27 cellular contexts compared by ENCODE assay signal in the genomic region with DNA sequence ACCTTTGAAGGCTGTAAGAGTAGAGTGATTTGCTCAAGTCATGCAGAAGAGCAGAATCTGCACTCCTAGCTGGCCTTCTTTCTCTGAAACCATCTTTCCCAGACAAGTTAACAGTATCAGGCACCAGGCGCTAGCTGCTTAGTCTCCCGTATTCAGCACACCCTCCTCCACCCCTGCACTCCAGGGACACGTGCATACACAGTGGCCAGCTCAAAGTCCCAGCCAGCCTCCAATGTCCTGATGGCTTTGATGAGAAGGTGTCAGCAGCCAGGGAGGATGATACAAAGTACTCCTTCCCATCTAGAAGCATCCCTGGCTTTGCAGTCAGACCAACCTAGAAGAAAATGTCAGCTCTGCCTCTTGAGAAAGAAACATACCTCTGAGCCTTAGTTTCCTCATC.
DNase-seq lines count a peak whose midpoint lies in the region; ATAC-seq, FAIRE-seq and TF ChIP-seq lines count a peak whose summit lies in the region.
"Had no signal": no experiment of that assay in that cellular context is flagged by ENCODE, and none has a peak within 500 bp of the region (broad histone marks: within the 10 kb centered on the region; RNA-seq: fewer than 3 reads in every experiment).

No MANE protein-coding gene starts in this region.

- FAIRE-seq in bronchial epithelial cell (lab: Jason Lieb, UNC) (peak; percentile 72), HepG2 (lab: Jason Lieb, UNC) (no peak)
- FAIRE-seq: A549, D721Med, GM12878, GM19239, H54 had no signal

- H3K9me3 Mint-ChIP-seq in neural crest cell, result no peaks in the 10 kb centered on the region
- H3K9me3 Mint-ChIP-seq: CD4-positive, alpha-beta T cell; CD8-positive, alpha-beta memory T cell had no signal

- no peak overlapping the region for H2AK5ac ChIP-seq in IMR-90 (ENCODE audit: low read depth, low read length)

- H3K79me1 ChIP-seq in IMR-90 (ENCODE audit: low read depth in 1 of 2, low read length in 2 of 2), result no peaks in the 10 kb centered on the region

- WGBS in IMR-90 (ENCODE audit: extremely low coverage in 2 of 2, insufficient read length in 1 of 2), 2 experiments, result 10% methylated on average over 2 of the region's 3 CpGs; no CpG with 5 or more reads in 1 of the 2 experiments
- 0% methylated on average over 3 of the region's 3 CpGs for WGBS in HepG2 (ENCODE audit: low lambda C conversion rate)

- H2BK15ac ChIP-seq in IMR-90 (ENCODE audit: low read depth, low read length), result no peak overlapping the region

- H4K20me1 ChIP-seq in IMR-90 (ENCODE audit: insufficient read depth, low read length) (no peaks in the 10 kb centered on the region), HepG2 (ENCODE audit: insufficient read depth, low read length) (no peaks in the 10 kb centered on the region)
- H4K20me1 ChIP-seq: BLaER1 treated with 17β-estradiol and CSF1 and Interleukin-3, amounts not matched to agents 10 nM and 100 nM had no signal

- no peak overlapping the region for H4K91ac ChIP-seq in IMR-90 (ENCODE audit: insufficient read depth, low read depth, low read length)

- TF ChIP-seq RAD21 in IMR-90 (IDR thresholded peaks at IDR 0.05; ENCODE audit: low read length), result no peak
- TF ChIP-seq RAD21 in HepG2 (CRISPR knock-in tag; IDR thresholded peaks at IDR 0.05), result no peak

- H4K5ac ChIP-seq in IMR-90 (ENCODE audit: low read depth, low read length), result no peak overlapping the region

- no peak overlapping the region for H3K9ac ChIP-seq in IMR-90 (ENCODE audit: low read depth, low read length)
- H3K9ac ChIP-seq in HepG2 (ENCODE audit: insufficient read depth, low read depth, low read length), result no peak overlapping the region
- H3K9ac ChIP-seq: BLaER1 treated with 17β-estradiol and CSF1 and Interleukin-3, amounts not matched to agents 10 nM and 100 nM had no signal

- no peak for ATAC-seq in IMR-90 (ENCODE audit: low read depth)
- ATAC-seq in HepG2, result peak; percentile 79
- ATAC-seq in GM21390 (IDR thresholded peaks at IDR 0.05; ENCODE audit: unreplicated experiment), result no peak
- ATAC-seq in GM21576 (IDR thresholded peaks at IDR 0.05; ENCODE audit: unreplicated experiment), result no peak
- ATAC-seq: A549, GM12878 had no signal

- no peak overlapping the region for H3K18ac ChIP-seq in IMR-90 (ENCODE audit: low read depth, low read length)

- H3K14ac ChIP-seq in IMR-90 (replicated peaks; ENCODE audit: low read depth, low read length), result no peak overlapping the region

- H2AK9ac ChIP-seq in IMR-90 (replicated peaks; ENCODE audit: low read depth, low read length, poor library complexity), result peak overlapping the region; percentile 48

- H3K27ac Mint-ChIP-seq in neural crest cell (ENCODE audit: unreplicated experiment), result peak overlapping the region; percentile 36
- H3K27ac Mint-ChIP-seq: CD14-positive monocyte; CD4-positive, alpha-beta T cell; HFFc6 had no signal

- H2BK20ac ChIP-seq in IMR-90 (ENCODE audit: low read depth, low read length), result no peak overlapping the region

- no peak overlapping the region for H2BK5ac ChIP-seq in IMR-90 (ENCODE audit: low read depth, low read length, poor library complexity, severe bottlenecking)

- TF ChIP-seq POLR2A in IMR-90 (IDR thresholded peaks at IDR 0.05; ENCODE audit: low read depth, low read length) (no peak), HepG2 (IDR thresholded peaks at IDR 0.05; ENCODE audit: insufficient read depth in 1 of 2, low read depth in 2 of 2, low read length in 2 of 2) (no peak)

- H3K27ac ChIP-seq in IMR-90 (ENCODE audit: insufficient read depth, low read length) (no peak overlapping the region), HepG2 (ENCODE audit: extremely low read length, insufficient read depth, low read length) (no peak overlapping the region)
- H3K27ac ChIP-seq: A549; BLaER1 treated with 17β-estradiol and CSF1 and Interleukin-3, amounts not matched to agents 10 nM and 100 nM had no signal

- peaks cover 6% of the 10 kb centered on the region for H3K4me1 Mint-ChIP-seq in neural crest cell
- H3K4me1 Mint-ChIP-seq: CD14-positive monocyte; CD8-positive, alpha-beta memory T cell had no signal

- H3K4me1 ChIP-seq in IMR-90 (ENCODE audit: control insufficient read depth, insufficient read depth, low read length) (no peaks in the 10 kb centered on the region), HepG2 (ENCODE audit: insufficient read depth, low read length) (peaks cover 8% of the 10 kb centered on the region; the same call in 1 of the 2 replicates)
- H3K4me1 ChIP-seq: A549, BE2C, HAP-1 had no signal

- CTCF ChIA-PET in IMR-90 (lab: Yijun Ruan, JAX), result no interaction called here
- CTCF ChIA-PET in HepG2 (lab: Yijun Ruan, JAX; ENCODE audit: low intra/inter-chr PET ratio, low total read pairs), result no interaction called here

- H4K8ac ChIP-seq in IMR-90 (ENCODE audit: low read depth in 2 of 2, low read length in 2 of 2), result no peak overlapping the region

- H3K27me3 Mint-ChIP-seq in neural crest cell (ENCODE audit: low read depth), result no peaks in the 10 kb centered on the region
- H3K27me3 Mint-ChIP-seq: CD4-positive, alpha-beta T cell had no signal

- TF ChIP-seq CTCF in IMR-90 (conservative IDR thresholded peaks at IDR 0.05; ENCODE audit: low read depth, low read length) (no peak), bronchial epithelial cell (IDR thresholded peaks at IDR 0.05; ENCODE audit: insufficient read depth, low read length, severe bottlenecking) (no peak), HepG2 (CRISPR knock-in tag; IDR thresholded peaks at IDR 0.05) (no peak), neural crest cell (conservative IDR thresholded peaks at IDR 0.05) (no peak)

- BruUV-seq in IMR-90 (replicated peaks; lab: Mats Ljungman, UMichigan), result no TSS peak
- BruUV-seq in HepG2 (replicated peaks; lab: Mats Ljungman, UMichigan), result no TSS peak

- H3K23ac ChIP-seq in IMR-90 (ENCODE audit: low read depth, low read length), result no peak overlapping the region

- H3K4me3 ChIP-seq in IMR-90 (ENCODE audit: insufficient read depth, low read depth, low read length) (no peak overlapping the region), bronchial epithelial cell (ENCODE audit: low read depth, low read length) (no peak overlapping the region), HepG2 (replicated peaks in 1 of 3; ENCODE audit: insufficient read depth in 1 of 3, low read depth in 2 of 3, low read length in 3 of 3) (no peak overlapping the region)
- H3K4me3 ChIP-seq: A549; BLaER1 treated with 17β-estradiol and CSF1 and Interleukin-3, amounts not matched to agents 10 nM and 100 nM; GM12878; HAP-1 had no signal

- H3K36me3 Mint-ChIP-seq in neural crest cell (ENCODE audit: low read depth), result no peaks in the 10 kb centered on the region
- H3K36me3 Mint-ChIP-seq: CD14-positive monocyte had no signal

- no peak overlapping the region for H3K56ac ChIP-seq in IMR-90 (ENCODE audit: extremely low read depth, insufficient read depth, low read length)

- no peaks in the 10 kb centered on the region for H3K79me2 ChIP-seq in HepG2 (ENCODE audit: insufficient read depth, low read length)

- H3K36me3 ChIP-seq in IMR-90 (ENCODE audit: control insufficient read depth, insufficient read depth, low read length) (no peaks in the 10 kb centered on the region), bronchial epithelial cell (ENCODE audit: control insufficient read depth, insufficient read depth, low read length) (no peaks in the 10 kb centered on the region), HepG2 (replicated peaks in 1 of 2; ENCODE audit: control insufficient read depth in 1 of 2, insufficient read depth in 2 of 2, low read length in 2 of 2) (no peaks in the 10 kb centered on the region)
- H3K36me3 ChIP-seq: BE2C; BLaER1 treated with 17β-estradiol and CSF1 and Interleukin-3, amounts not matched to agents 10 nM and 100 nM; HAP-1 had no signal

- no peak for TF ChIP-seq EP300 in HepG2 (IDR thresholded peaks at IDR 0.05; ENCODE audit: low read depth in 2 of 2, low read length in 2 of 2)
- TF ChIP-seq EP300 in HepG2 (CRISPR knock-in tag; IDR thresholded peaks at IDR 0.05; ENCODE audit: borderline replicate concordance), result no peak

- in situ Hi-C loops in IMR-90 (cut with MboI; ENCODE audit: low sequenced_read_pairs), result no loop called here
- in situ Hi-C loops in HepG2 (cut with HindIII; ENCODE audit: extremely low pct_ligation_motif_present, low pct_unique_long_range_greater_than_20kb), result no loop called here

- intact Hi-C loops in IMR-90 (cut with micrococcal nuclease), result no loop called here
- intact Hi-C loops in HepG2 (cut with micrococcal nuclease; ENCODE audit: unreplicated experiment), result no loop called here

- H2AFZ ChIP-seq in IMR-90 (replicated peaks; ENCODE audit: low read length, poor library complexity), result no peak overlapping the region
- H2AFZ ChIP-seq in HepG2 (ENCODE audit: low read length), result no peak overlapping the region

- H3K4ac ChIP-seq in IMR-90 (ENCODE audit: low read depth, low read length), result no peak overlapping the region

- no peak overlapping the region for H3K4me2 ChIP-seq in IMR-90 (ENCODE audit: low read depth, low read length)
- no peak overlapping the region for H3K4me2 ChIP-seq in HepG2 (ENCODE audit: low read depth, low read length)
- H3K4me2 ChIP-seq: A549; BLaER1 treated with 17β-estradiol and CSF1 and Interleukin-3, amounts not matched to agents 10 nM and 100 nM had no signal

- H3K27me3 ChIP-seq in IMR-90 (ENCODE audit: control insufficient read depth, insufficient read depth, low read length), result no peaks in the 10 kb centered on the region
- no peaks in the 10 kb centered on the region for H3K27me3 ChIP-seq in bronchial epithelial cell (ENCODE audit: control insufficient read depth, insufficient read depth, low read length)
- no peaks in the 10 kb centered on the region for H3K27me3 ChIP-seq in HepG2 (ENCODE audit: control insufficient read depth in 1 of 2, insufficient read depth in 2 of 2, low read length in 2 of 2)
- H3K27me3 ChIP-seq: BE2C; BLaER1 treated with 17β-estradiol and CSF1 and Interleukin-3, amounts not matched to agents 10 nM and 100 nM had no signal

- POLR2A ChIA-PET in IMR-90 (lab: Charles Lee; ENCODE audit: unreplicated experiment) (no interaction called here), HepG2 (lab: Yijun Ruan, JAX) (no interaction called here)

- DNase-seq in IMR-90 (no peak), bronchial epithelial cell (ENCODE audit: low read depth) (no peak), HepG2 (ENCODE audit: low spot score) (no peak), neural crest cell (ENCODE audit: low read depth, low spot score) (no peak), NCI-H1930 (lab: John Stamatoyannopoulos, UW) (no peak)
- DNase-seq: 8988T; ACHN; AML-193; BE2C; CD4-positive, alpha-beta T cell; CD8-positive, alpha-beta memory T cell; DMS 273 treated with DMSO at 0.1 percent for 48 hours; DMS79; EL; GDM1; GOT3; HFFc6 had no signal

- H3K9me1 ChIP-seq in IMR-90 (ENCODE audit: insufficient read depth, low read length), result no peaks in the 10 kb centered on the region

- H3K9me3 ChIP-seq in IMR-90 (ENCODE audit: control insufficient read depth, insufficient read depth, low read length), result peaks cover 6% of the 10 kb centered on the region; the same call in 1 of the 2 replicates
- H3K9me3 ChIP-seq in HepG2 (ENCODE audit: low read length), result no peaks in the 10 kb centered on the region
- H3K9me3 ChIP-seq: A549; BE2C; BLaER1 treated with 17β-estradiol and CSF1 and Interleukin-3, amounts not matched to agents 10 nM and 100 nM; HAP-1 had no signal

- H3K4me3 Mint-ChIP-seq in neural crest cell, result no peak overlapping the region
- H3K4me3 Mint-ChIP-seq: CD14-positive monocyte; CD4-positive, alpha-beta T cell; CD8-positive, alpha-beta memory T cell; HFFc6 had no signal

- no peak overlapping the region for H2BK120ac ChIP-seq in IMR-90 (ENCODE audit: low read depth, low read length)

- dilution Hi-C loops in IMR-90 (cut with HindIII; ENCODE audit: low sequenced_read_pairs, unreplicated experiment), result no loop called here
